Comparison of ENCODE assay signal across 24 cellular contexts in the genomic region with DNA sequence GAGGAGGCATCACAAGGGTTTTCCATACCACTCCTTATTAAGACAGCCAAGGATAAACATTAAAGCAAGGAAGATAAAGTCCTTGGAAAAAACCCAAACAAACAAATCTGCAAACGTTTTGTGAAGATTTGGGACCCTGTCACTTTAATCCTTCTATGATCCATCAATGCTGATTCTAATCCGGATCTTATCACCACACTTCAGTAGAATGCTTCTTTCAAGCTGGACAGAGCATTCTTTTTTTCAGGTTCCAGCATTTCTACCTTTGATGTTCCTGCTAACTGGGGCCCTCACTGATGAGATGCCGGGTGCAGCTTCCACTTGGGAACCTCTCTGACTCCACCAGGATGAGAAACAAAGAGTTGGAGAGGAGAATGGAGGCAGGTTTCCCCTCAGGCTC.
A peak's percentile ranks its signal among the peaks of the same experiment; 100 is the strongest.
DNase-seq lines count a peak whose midpoint lies in the region; ATAC-seq, FAIRE-seq and TF ChIP-seq lines count a peak whose summit lies in the region.
"Had no signal": no experiment of that assay in that cellular context is flagged by ENCODE, and none has a peak within 500 bp of the region (broad histone marks: within the 10 kb centered on the region; RNA-seq: fewer than 3 reads in every experiment).

No MANE protein-coding gene starts in this region.

- no peaks in the 10 kb centered on the region for H3K27me3 ChIP-seq in bronchial epithelial cell (ENCODE audit: control insufficient read depth, insufficient read depth, low read length)
- H3K27me3 ChIP-seq: BE2C, BLaER1 had no signal

- POLR2A ChIA-PET in activated CD8-positive, alpha-beta T cell treated with anti-CD3 and anti-CD28 coated beads, Interleukin-2, amount 10 ng/mL, durations not matched to agents 7 days and 5 days (lab: Charles Lee): no interaction called here

- TF ChIP-seq CTCF in bronchial epithelial cell (IDR thresholded peaks at IDR 0.05; ENCODE audit: insufficient read depth, low read length, severe bottlenecking): no peak

- no peak overlapping the region for H3K4me3 Mint-ChIP-seq in activated CD8-positive, alpha-beta T cell treated with anti-CD3 and anti-CD28 coated beads, Interleukin-2, amount 10 ng/mL, durations not matched to agents 7 days and 5 days
- H3K4me3 Mint-ChIP-seq: CD14-positive monocyte; CD4-positive, alpha-beta memory T cell; CD4-positive, CD25-positive, alpha-beta regulatory T cell had no signal

- CTCF ChIA-PET in activated CD8-positive, alpha-beta T cell treated with anti-CD3 and anti-CD28 coated beads, Interleukin-2, amount 10 ng/mL, durations not matched to agents 7 days and 5 days (lab: Charles Lee): no interaction called here

- peak; percentile 36 for FAIRE-seq in bronchial epithelial cell (lab: Jason Lieb, UNC)
- FAIRE-seq: A204.1, D721Med, GM12878, GM12892, GM18507 had no signal

- H3K4me3 ChIP-seq in bronchial epithelial cell (ENCODE audit: low read depth, low read length): no peak overlapping the region
- H3K4me3 ChIP-seq: BLaER1, GM12878 had no signal

- H3K27ac Mint-ChIP-seq in activated CD8-positive, alpha-beta T cell treated with anti-CD3 and anti-CD28 coated beads, Interleukin-2, amount 10 ng/mL, durations not matched to agents 7 days and 5 days: no peak overlapping the region
- H3K27ac Mint-ChIP-seq: CD14-positive monocyte; CD4-positive, alpha-beta memory T cell; CD4-positive, CD25-positive, alpha-beta regulatory T cell had no signal

- no peaks in the 10 kb centered on the region for H3K4me1 Mint-ChIP-seq in activated CD8-positive, alpha-beta T cell treated with anti-CD3 and anti-CD28 coated beads, Interleukin-2, amount 10 ng/mL, durations not matched to agents 7 days and 5 days (ENCODE audit: low read depth)
- H3K4me1 Mint-ChIP-seq: CD14-positive monocyte; CD4-positive, CD25-positive, alpha-beta regulatory T cell; CD8-positive, alpha-beta memory T cell had no signal

- no peaks in the 10 kb centered on the region for H3K36me3 Mint-ChIP-seq in activated CD8-positive, alpha-beta T cell treated with anti-CD3 and anti-CD28 coated beads, Interleukin-2, amount 10 ng/mL, durations not matched to agents 7 days and 5 days (ENCODE audit: low read depth)
- H3K36me3 Mint-ChIP-seq: CD14-positive monocyte; CD4-positive, alpha-beta memory T cell; CD4-positive, CD25-positive, alpha-beta regulatory T cell; CD8-positive, alpha-beta memory T cell had no signal

- peaks cover 3% of the 10 kb centered on the region for H3K27me3 Mint-ChIP-seq in activated CD8-positive, alpha-beta T cell treated with anti-CD3 and anti-CD28 coated beads, Interleukin-2, amount 10 ng/mL, durations not matched to agents 7 days and 5 days (ENCODE audit: low read depth)
- H3K27me3 Mint-ChIP-seq: CD4-positive, CD25-positive, alpha-beta regulatory T cell had no signal

- no peaks in the 10 kb centered on the region for H3K36me3 ChIP-seq in bronchial epithelial cell (ENCODE audit: control insufficient read depth, insufficient read depth, low read length)
- H3K36me3 ChIP-seq: BE2C, BLaER1 had no signal

- DNase-seq in ELF-1 (ENCODE audit: low read depth, low spot score) (peak; percentile 55), bronchial epithelial cell (ENCODE audit: low read depth) (no peak), ureter (ENCODE audit: low spot score) (peak; percentile 3), NCI-H526 (lab: John Stamatoyannopoulos, UW) (no peak), UCSD-AML1 (lab: John Stamatoyannopoulos, UW; ENCODE audit: unreplicated experiment) (no peak)
- DNase-seq in activated CD8-positive, alpha-beta T cell treated with anti-CD3 and anti-CD28 coated beads, Interleukin-2, amount 10 ng/mL, durations not matched to agents 7 days and 5 days: no peak
- DNase-seq: 8988T; ACHN; BE2C; C1 segment of cervical spinal cord; Calu3; CD4-positive, alpha-beta memory T cell; CD4-positive, CD25-positive, alpha-beta regulatory T cell; CD8-positive, alpha-beta memory T cell; COR-L47; DMS79 treated with DMSO at 0.1 percent for 48 hours; GDM1 had no signal

- no peaks in the 10 kb centered on the region for H3K9me3 Mint-ChIP-seq in activated CD8-positive, alpha-beta T cell treated with anti-CD3 and anti-CD28 coated beads, Interleukin-2, amount 10 ng/mL, durations not matched to agents 7 days and 5 days (ENCODE audit: insufficient read depth)
- H3K9me3 Mint-ChIP-seq: CD4-positive, alpha-beta memory T cell; CD4-positive, CD25-positive, alpha-beta regulatory T cell; CD8-positive, alpha-beta memory T cell had no signal

- ATAC-seq in activated CD8-positive, alpha-beta T cell treated with anti-CD3 and anti-CD28 coated beads, Interleukin-2, amount 10 ng/mL, durations not matched to agents 7 days and 5 days: no peak
- ATAC-seq: GM12878 had no signal

Comparison
In these comparisons a context has a peak if more than half of its experiments do, and no peak if none do; other contexts are left out.
1. DNase-seq: peak in ELF-1 (single experiment) and ureter (single experiment); none in bronchial epithelial cell (single experiment), NCI-H526 (0 of 2), activated CD8-positive, alpha-beta T cell treated with anti-CD3 and anti-CD28 coated beads, Interleukin-2, amount 10 ng/mL, durations not matched to agents 7 days and 5 days (single experiment) and UCSD-AML1 (single experiment).